ENCODE assay signal across 24 cellular contexts in the genomic region with DNA sequence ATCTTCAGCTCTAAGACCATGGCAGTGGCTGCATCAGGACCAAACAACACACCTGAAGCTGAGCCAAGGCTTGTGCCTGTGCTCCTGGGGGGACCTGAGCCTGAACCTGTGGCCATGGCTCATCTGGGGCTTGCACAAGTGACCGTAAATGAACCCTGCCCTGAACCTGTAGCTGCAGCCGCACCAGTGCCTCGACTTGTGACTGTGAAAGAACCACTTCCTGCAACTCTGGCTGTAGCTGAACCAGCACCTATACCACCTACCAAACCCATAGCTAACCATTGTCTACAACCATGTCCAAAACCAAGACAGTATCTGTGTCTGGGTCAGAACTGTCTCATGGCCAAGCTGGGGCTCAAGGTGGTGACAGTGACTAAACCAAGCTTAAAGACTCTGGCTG. TPM values are rescaled to one million over a fixed set of nuclear protein-coding genes. Genes with fewer than 3 reads are reported as not detected.
"Had no signal": no experiment of that assay in that cellular context is flagged by ENCODE, and none has a peak within 500 bp of the region (broad histone marks: within the 10 kb centered on the region; RNA-seq: fewer than 3 reads in every experiment).

No MANE protein-coding gene starts in this region.

- ATAC-seq: K562 had no signal

- H3K4me1 ChIP-seq: SJSA1 had no signal

- H3K27ac ChIP-seq: HL-60, KMS-11, SJSA1, SK-N-MC had no signal

- DNase-seq: Kasumi-1, MM.1S, NCI-H1092 treated with DMSO at 0.1 percent for 48 hours, NCI-H1436, NCI-H187, NCI-H2029, NCI-H2081 treated with DMSO at 0.1 percent for 48 hours, NCI-H2171, NCI-H226, NCI-H446, NCI-H510A, NCI-H524 treated with DMSO at 0.1 percent for 48 hours, NCI-H69, NCI-H774, Right ventricle myocardium superior, RPMI8226, SIG-M5 had no signal

- H3K9ac ChIP-seq: KMS-11 had no signal

- H3K4me2 ChIP-seq: KMS-11 had no signal

- H3K9me3 ChIP-seq: SJSA1 had no signal

- H3K27ac Mint-ChIP-seq: IgD-negative memory B cell had no signal

- H3K36me3 Mint-ChIP-seq: IgD-negative memory B cell had no signal

- H3K4me3 Mint-ChIP-seq: IgD-negative memory B cell had no signal

RNA-seq across cellular contexts. Expression of gene SYNE4, which starts 41.8 kb away (rescaled TPM):
- total RNA-seq: M059J had no signal
- polyA plus RNA-seq: IgD-negative memory B cell had no signal

RNA-seq across cellular contexts. Expression of gene TYROBP, which starts 58.7 kb away (rescaled TPM):
- total RNA-seq: M059J, SJSA1 had no signal
